10 cellular contexts compared by ENCODE assay signal in genomic region chr3:57787867-57788623, GRCh38. TPM values are rescaled to one million over a fixed set of nuclear protein-coding genes. Genes with fewer than 3 reads are reported as not detected.
DNase-seq lines count a peak whose midpoint lies in the region; TF ChIP-seq lines count a peak whose summit lies in the region.
"Had no signal": no experiment of that assay in that cellular context is flagged by ENCODE, and none has a peak within 500 bp of the region (broad histone marks: within the 10 kb centered on the region; RNA-seq: fewer than 3 reads in every experiment).

No MANE protein-coding gene starts in this region.

- peak; percentile 3 for DNase-seq in NCI-H2029 (lab: John Stamatoyannopoulos, UW)
- no peak for DNase-seq in NCI-H2029 treated with DMSO at 0.1 percent for 48 hours (lab: John Stamatoyannopoulos, UW)
- peak; percentile 18 for DNase-seq in LHCN-M2 (ENCODE audit: low read depth)
- DNase-seq in myocyte (ENCODE audit: low read depth) = peak; percentile 18
- DNase-seq in NCI-H187 (lab: John Stamatoyannopoulos, UW) = no peak
- DNase-seq in NK-92 (lab: John Stamatoyannopoulos, UW; ENCODE audit: unreplicated experiment) = no peak
- DNase-seq in midbrain (lab: John Stamatoyannopoulos, UW) = no peak
- DNase-seq: 8988T had no signal

- H3K36me3 ChIP-seq in HEK293 (ENCODE audit: control insufficient read depth in 2 of 2, insufficient read depth in 1 of 2, low read length in 2 of 2) = no peaks in the 10 kb centered on the region

- CTCF ChIA-PET in HEK293 (lab: Yijun Ruan, JAX) = no interaction called here

- no peak for TF ChIP-seq CTCF in HEK293 (tag by site-specific recombination; IDR thresholded peaks at IDR 0.05)

- no peak overlapping the region for H3K4me3 ChIP-seq in HEK293 (ENCODE audit: low read depth, low read length)

- H3K9me3 ChIP-seq in HEK293 (ENCODE audit: control insufficient read depth, insufficient read depth, low read depth, low read length) = no peaks in the 10 kb centered on the region

- POLR2A ChIA-PET in HEK293 (lab: Yijun Ruan, JAX) = no interaction called here

- no peaks in the 10 kb centered on the region; the same call in 1 of the 2 replicates for H3K4me1 ChIP-seq in HEK293 (ENCODE audit: control insufficient read depth, insufficient read depth, low read length)

- no peak overlapping the region for H3K27ac ChIP-seq in HEK293 (ENCODE audit: extremely low read depth, low read depth, low read length)
- H3K27ac ChIP-seq: VCaP had no signal

TF ChIP-seq in HEK293, 187 proteins besides CTCF, POLR2A, EP300 and RAD21:
- TF ChIP-seq ZNF211 (tag by site-specific recombination; IDR thresholded peaks at IDR 0.05; ENCODE audit: low read depth) = no peak
- TF ChIP-seq SCRT2 (tag by site-specific recombination; IDR thresholded peaks at IDR 0.05) = 0 out of 2 replicates have a peak, but pooled peaks have one; percentile 24

RNA-seq across cellular contexts. Expression of gene SLMAP, which starts 31.9 kb away (rescaled TPM):
- total RNA-seq in LHCN-M2 (2014; rRNA removed) = 30.0 and 32.3 TPM in 2 replicates
- 8.6 TPM for polyA plus RNA-seq in LHCN-M2 (2012)
- 46.8 and 55.8 TPM in 2 replicates for total RNA-seq in myocyte
- 20.7 TPM for polyA plus RNA-seq in myocyte (2012)

Comparison
In these comparisons a context has a peak if more than half of its experiments do, and no peak if none do; other contexts are left out.
1. DNase-seq: peak in NCI-H2029 (single experiment), LHCN-M2 (single experiment) and myocyte (single experiment); none in NCI-H2029 treated with DMSO at 0.1 percent for 48 hours (single experiment), NCI-H187 (0 of 2), NK-92 (single experiment) and midbrain (single experiment).